ENCODE assay signal across 9 cellular contexts in genomic region chr20:37344506-37345338, GRCh38. TPM values are rescaled to one million over a fixed set of nuclear protein-coding genes. Genes with fewer than 3 reads are reported as not detected.
DNase-seq lines count a peak whose midpoint lies in the region; ATAC-seq lines count a peak whose summit lies in the region.
"Had no signal": no experiment of that assay in that cellular context is flagged by ENCODE, and none has a peak within 500 bp of the region (broad histone marks: within the 10 kb centered on the region; RNA-seq: fewer than 3 reads in every experiment).

No MANE protein-coding gene starts in this region.

- H3K27me3 ChIP-seq in esophagus (ENCODE audit: control insufficient read depth in 1 of 2, insufficient read depth in 2 of 2, low read length in 2 of 2) = no peaks in the 10 kb centered on the region

- peak overlapping the region; percentile 64 for H3K4me3 ChIP-seq in esophagus (ENCODE audit: low read depth in 1 of 2, low read length in 2 of 2)

- H3K36me3 ChIP-seq in esophagus (ENCODE audit: control insufficient read depth in 2 of 2, insufficient read depth in 2 of 2, low read length in 1 of 2) = no peaks in the 10 kb centered on the region

- 55 to 65% methylated on average over 10 of the region's 10 CpGs for WGBS in esophagus, 2 donors

- peak overlapping the region; percentile 89 to 91 for H3K27ac ChIP-seq in esophagus (ENCODE audit: low read depth in 2 of 2, low read length in 1 of 2)

- DNase-seq in ELF-1 (ENCODE audit: low read depth, low spot score) (peak; percentile 76), NCI-H526 treated with DMSO at 0.1 percent for 48 hours (lab: John Stamatoyannopoulos, UW) (peak; percentile 15), posterior vena cava (ENCODE audit: low spot score) (peak; percentile 68), NK-92 (lab: John Stamatoyannopoulos, UW; ENCODE audit: unreplicated experiment) (no peak), midbrain (lab: John Stamatoyannopoulos, UW) (no peak)
- DNase-seq: central memory CD4-positive, alpha-beta T cell had no signal

- no peak for ATAC-seq in GM18520 (IDR thresholded peaks at IDR 0.05; ENCODE audit: unreplicated experiment)
- ATAC-seq in GM18870 (IDR thresholded peaks at IDR 0.05; ENCODE audit: unreplicated experiment) = no peak

- no peaks in the 10 kb centered on the region for H3K9me3 ChIP-seq in esophagus (ENCODE audit: control insufficient read depth in 2 of 2, insufficient read depth in 1 of 2, low read depth in 1 of 2, low read length in 1 of 2)

- peaks cover 7 to 36% of the 10 kb centered on the region in 2 donors for H3K4me1 ChIP-seq in esophagus (ENCODE audit: control insufficient read depth in 2 of 2, insufficient read depth in 2 of 2, low read length in 1 of 2)

- intact Hi-C loops in posterior vena cava (cut with DNase I) = loop anchor here in 1 of 2 donors (5.0 kb wide), 1 partner anchor 33 kb away; no protein-coding TSS in a partner anchor

RNA-seq across cellular contexts. Expression of gene SRC, which starts 1.2 kb away (rescaled TPM):
- 10 to 100 TPM; 26.9 to 59.4 TPM for polyA plus RNA-seq in esophagus
- total RNA-seq in posterior vena cava = 10 to 100 TPM; 35.4 to 39.1 TPM

RNA-seq across cellular contexts. Expression of gene MANBAL, which starts 55.3 kb away (rescaled TPM):
- 10 to 100 TPM; 27.6 to 58.1 TPM for polyA plus RNA-seq in esophagus
- total RNA-seq in posterior vena cava = 10 to 100 TPM; 51.9 to 54.2 TPM

Comparison
In these comparisons a context has a peak if more than half of its experiments do, and no peak if none do; other contexts are left out.
1. DNase-seq: peak in ELF-1 (single experiment), NCI-H526 treated with DMSO at 0.1 percent for 48 hours (single experiment) and posterior vena cava (single experiment); none in NK-92 (single experiment) and midbrain (single experiment).